Comparison of ENCODE assay signal across 2 cellular contexts in genomic region chr19:39138221-39139211, GRCh38.
TF ChIP-seq lines count a peak whose summit lies in the region.

No MANE protein-coding gene starts in this region.

TF ChIP-seq in GM23338, 12 proteins besides CTCF, POLR2A, EP300 and RAD21:
- TF ChIP-seq ZNF114 (CRISPR knock-in tag; IDR thresholded peaks at IDR 0.05) (no peak), REST (IDR thresholded peaks at IDR 0.05; ENCODE audit: unreplicated experiment) (no peak), POLR2AphosphoS5 (IDR thresholded peaks at IDR 0.05; ENCODE audit: low read depth) (no peak), ZNF462 (CRISPR knock-in tag; IDR thresholded peaks at IDR 0.05) (no peak), EZH2phosphoT487 (IDR thresholded peaks at IDR 0.05; ENCODE audit: unreplicated experiment) (no peak), STAT1 (IDR thresholded peaks at IDR 0.05; ENCODE audit: unreplicated experiment) (no peak), ETS1 (IDR thresholded peaks at IDR 0.05) (no peak), CREB1 (CRISPR knock-in tag; IDR thresholded peaks at IDR 0.05; ENCODE audit: low read depth) (no peak), ZNF331 (CRISPR knock-in tag; IDR thresholded peaks at IDR 0.05; ENCODE audit: low read depth) (no peak), JUNB (IDR thresholded peaks at IDR 0.05; ENCODE audit: unreplicated experiment) (no peak), NANOG (IDR thresholded peaks at IDR 0.05; ENCODE audit: borderline replicate concordance) (no peak), EZH2 (IDR thresholded peaks at IDR 0.05; ENCODE audit: low read depth, unreplicated experiment) (no peak)

TF ChIP-seq in HepG2, 621 proteins besides CTCF, POLR2A, EP300 and RAD21:
- TF ChIP-seq ZNF124 (CRISPR knock-in tag; IDR thresholded peaks at IDR 0.05): no peak
- TF ChIP-seq TBP (CRISPR knock-in tag; IDR thresholded peaks at IDR 0.05): no peak
- TF ChIP-seq ZNF687 (CRISPR knock-in tag; IDR thresholded peaks at IDR 0.05): no peak
- TF ChIP-seq TCF7L2 (IDR thresholded peaks at IDR 0.05; ENCODE audit: low read depth, low read length): no peak
- TF ChIP-seq ZNF800 (CRISPR knock-in tag; IDR thresholded peaks at IDR 0.05): no peak
- TF ChIP-seq ZNF850 (CRISPR knock-in tag; conservative IDR thresholded peaks at IDR 0.05): no peak
- TF ChIP-seq FOSL2 (CRISPR knock-in tag; IDR thresholded peaks at IDR 0.05): no peak
- no peak for TF ChIP-seq EED (CRISPR knock-in tag; IDR thresholded peaks at IDR 0.05)
- TF ChIP-seq KMT2B (CRISPR knock-in tag; IDR thresholded peaks at IDR 0.05): no peak
- TF ChIP-seq ZNF44 (CRISPR knock-in tag; IDR thresholded peaks at IDR 0.05): no peak
- TF ChIP-seq ISX (CRISPR knock-in tag; conservative IDR thresholded peaks at IDR 0.05): no peak
